Comparison of ENCODE assay signal across 1 cellular context in genomic region chr16:28556914-28557320, GRCh38.
TF ChIP-seq lines count a peak whose summit lies in the region.

No MANE protein-coding gene starts in this region.

TF ChIP-seq in GM12878, 131 proteins besides CTCF, POLR2A, EP300 and RAD21:
- TF ChIP-seq ZBED1 (IDR thresholded peaks at IDR 0.05; ENCODE audit: borderline replicate concordance) (no peak), MLLT1 (IDR thresholded peaks at IDR 0.05) (no peak), MEF2B (IDR thresholded peaks at IDR 0.05; ENCODE audit: partially characterized antibody, poor library complexity, severe bottlenecking) (peak; percentile 19), MYC (IDR thresholded peaks at IDR 0.05; ENCODE audit: insufficient read depth, insufficient read length, insufficient replicate concordance, low read length, severe bottlenecking) (no peak), IKZF2 (IDR thresholded peaks at IDR 0.05) (peak; percentile 19 to 20; a peak in 2 of 4 replicates), IKZF1 (conservative IDR thresholded peaks at IDR 0.05) (peak; percentile 51)
